Comparison of ENCODE assay signal across 23 cellular contexts in genomic region chr20:2973574-2973973, GRCh38.
"Had no signal": no experiment of that assay in that cellular context is flagged by ENCODE, and none has a peak within 500 bp of the region (broad histone marks: within the 10 kb centered on the region; RNA-seq: fewer than 3 reads in every experiment).

No MANE protein-coding gene starts in this region.

- H3K9me3 ChIP-seq: heart left ventricle, mucosa of descending colon, psoas muscle, sigmoid colon, testis, transverse colon had no signal

- H3K27ac ChIP-seq: dorsolateral prefrontal cortex, heart left ventricle, parathyroid adenoma, psoas muscle, sigmoid colon, skin epidermis, testis, transverse colon had no signal

- H3K4me1 ChIP-seq: heart left ventricle, parathyroid adenoma, psoas muscle, sigmoid colon, testis, transverse colon had no signal

- DNase-seq: cortex of kidney; dorsolateral prefrontal cortex; effector CD8-positive, alpha-beta T cell; heart left ventricle; hippocampal formation; kidney glomerular epithelial cell; mucosa of descending colon; naive thymus-derived CD8-positive, alpha-beta T cell; occipital lobe; psoas muscle; retina; sigmoid colon; stimulated activated CD4-positive, alpha-beta T cell treated with anti-CD3 and anti-CD28 coated beads, Interleukin-2, amount 100 ng/mL, for 24 hours; stimulated activated CD4-positive, alpha-beta T cell treated with anti-CD3 and anti-CD28 coated beads, Interleukin-4, amount 100 ng/mL, for 4 hours; stimulated activated naive B cell treated with anti-CD40 and anti-IgM and Interleukin-4, amounts not matched to agents 10 μg/mL and 1 μg/mL and 100 μg/mL, for 72 hours; stimulated activated naive CD8-positive, alpha-beta T cell treated with anti-CD3 and anti-CD28 coated beads, Interleukin-15, amount 100 ng/mL, for 72 hours; testis; transverse colon had no signal

- H3K9me3 Mint-ChIP-seq: naive thymus-derived CD8-positive, alpha-beta T cell; neural crest cell; stimulated activated naive B cell treated with anti-CD40 and anti-IgM and Interleukin-4, amounts not matched to agents 10 μg/mL and 1 μg/mL and 100 μg/mL, for 72 hours; stimulated activated naive CD8-positive, alpha-beta T cell treated with anti-CD3 and anti-CD28 coated beads, Interleukin-15, amount 100 ng/mL, for 72 hours had no signal

- ATAC-seq: heart left ventricle; mucosa of descending colon; naive thymus-derived CD8-positive, alpha-beta T cell; psoas muscle; stimulated activated naive B cell treated with anti-CD40 and anti-IgM and Interleukin-4, amounts not matched to agents 10 μg/mL and 1 μg/mL and 100 μg/mL, for 72 hours; stimulated activated naive CD8-positive, alpha-beta T cell treated with anti-CD3 and anti-CD28 coated beads, Interleukin-15, amount 100 ng/mL, for 72 hours had no signal

- H3K4me3 Mint-ChIP-seq: naive thymus-derived CD8-positive, alpha-beta T cell; neural crest cell; stimulated activated naive B cell treated with anti-CD40 and anti-IgM and Interleukin-4, amounts not matched to agents 10 μg/mL and 1 μg/mL and 100 μg/mL, for 72 hours; stimulated activated naive CD8-positive, alpha-beta T cell treated with anti-CD3 and anti-CD28 coated beads, Interleukin-15, amount 100 ng/mL, for 72 hours had no signal

- H3K27me3 Mint-ChIP-seq: naive thymus-derived CD8-positive, alpha-beta T cell; stimulated activated naive B cell treated with anti-CD40 and anti-IgM and Interleukin-4, amounts not matched to agents 10 μg/mL and 1 μg/mL and 100 μg/mL, for 72 hours; stimulated activated naive CD8-positive, alpha-beta T cell treated with anti-CD3 and anti-CD28 coated beads, Interleukin-15, amount 100 ng/mL, for 72 hours had no signal

- H3K27me3 ChIP-seq: dorsolateral prefrontal cortex, heart left ventricle, sigmoid colon, testis, transverse colon had no signal

- FAIRE-seq: frontal cortex, islet of Langerhans had no signal

- H2AFZ ChIP-seq: parathyroid adenoma had no signal

- H3K4me3 ChIP-seq: dorsolateral prefrontal cortex, heart left ventricle, mucosa of descending colon, psoas muscle, sigmoid colon, skin epidermis, testis, transverse colon had no signal

- H3K9ac ChIP-seq: parathyroid adenoma had no signal

- H3K36me3 ChIP-seq: sigmoid colon had no signal

- H3K27ac Mint-ChIP-seq: stimulated activated naive B cell treated with anti-CD40 and anti-IgM and Interleukin-4, amounts not matched to agents 10 μg/mL and 1 μg/mL and 100 μg/mL, for 72 hours had no signal
